In genomic region chr10:77794256-77795142, GRCh38 we compare ENCODE assay signal across 20 cellular contexts.
"Had no signal": no experiment of that assay in that cellular context is flagged by ENCODE, and none has a peak within 500 bp of the region (broad histone marks: within the 10 kb centered on the region; RNA-seq: fewer than 3 reads in every experiment).

No MANE protein-coding gene starts in this region.

- H3K27ac ChIP-seq: epithelial cell of prostate, esophagus muscularis mucosa, gastroesophageal sphincter, left lung, parathyroid adenoma, suprapubic skin, thyroid gland, upper lobe of left lung, uterus had no signal

- H3K27ac Mint-ChIP-seq: naive B cell; nephron; stimulated activated effector memory CD8-positive, alpha-beta T cell treated with anti-CD3 and anti-CD28 coated beads, Interleukin-12 subunit alpha, Interleukin-12 subunit beta, amount 100 ng/mL, for 72 hours had no signal

- H3K9me3 Mint-ChIP-seq: naive B cell; nephron; stimulated activated effector memory CD8-positive, alpha-beta T cell treated with anti-CD3 and anti-CD28 coated beads, Interleukin-12 subunit alpha, Interleukin-12 subunit beta, amount 100 ng/mL, for 72 hours had no signal

- H2AFZ ChIP-seq: parathyroid adenoma had no signal

- H3K4me1 Mint-ChIP-seq: naive B cell, nephron had no signal

- H3K4me3 Mint-ChIP-seq: nephron; stimulated activated effector memory CD8-positive, alpha-beta T cell treated with anti-CD3 and anti-CD28 coated beads, Interleukin-12 subunit alpha, Interleukin-12 subunit beta, amount 100 ng/mL, for 72 hours had no signal

- DNase-seq: effector memory CD4-positive, alpha-beta T cell; glutamatergic neuron; islet precursor cell; mesendoderm; naive B cell; small intestine; stimulated activated CD4-positive, alpha-beta T cell treated with anti-CD3 and anti-CD28 coated beads, Interleukin-4, amount 100 ng/mL, for 1 hour; stimulated activated CD8-positive, alpha-beta memory T cell treated with anti-CD3 and anti-CD28 coated beads, Interleukin-4, amount 100 ng/mL, for 48 hours; stimulated activated naive CD8-positive, alpha-beta T cell treated with anti-CD3 and anti-CD28 coated beads, Interleukin-15, Interleukin-2, amounts not matched to agents 100 U/mL and 50 U/mL, for 24 hours; upper lobe of left lung; uterus had no signal

- H3K9ac ChIP-seq: parathyroid adenoma had no signal

- H3K4me3 ChIP-seq: esophagus muscularis mucosa, gastroesophageal sphincter, left lung, suprapubic skin, thyroid gland, upper lobe of left lung, uterus had no signal

- ATAC-seq: gastroesophageal sphincter; stimulated activated effector memory CD8-positive, alpha-beta T cell treated with anti-CD3 and anti-CD28 coated beads, Interleukin-12 subunit alpha, Interleukin-12 subunit beta, amount 100 ng/mL, for 72 hours; stimulated activated naive CD8-positive, alpha-beta T cell treated with anti-CD3 and anti-CD28 coated beads, Interleukin-15, Interleukin-2, amounts not matched to agents 100 U/mL and 50 U/mL, for 24 hours had no signal

- H3K36me3 Mint-ChIP-seq: naive B cell had no signal

- FAIRE-seq: small intestine had no signal

- H3K27me3 ChIP-seq: esophagus muscularis mucosa, gastroesophageal sphincter, left lung, suprapubic skin, thyroid gland, upper lobe of left lung, uterus had no signal

- H3K9me3 ChIP-seq: esophagus muscularis mucosa, gastroesophageal sphincter, left lung, suprapubic skin, thyroid gland, upper lobe of left lung, uterus had no signal

- H3K4me1 ChIP-seq: esophagus muscularis mucosa, gastroesophageal sphincter, left lung, parathyroid adenoma, suprapubic skin, thyroid gland, upper lobe of left lung, uterus had no signal

- H3K36me3 ChIP-seq: uterus had no signal

- H3K27me3 Mint-ChIP-seq: naive B cell had no signal
